In genomic region chr1:210369425-210369824, GRCh38 we compare ENCODE assay signal across 1 cellular context.
TF ChIP-seq lines count a peak whose summit lies in the region.

No MANE protein-coding gene starts in this region.

TF ChIP-seq in IMR-90, 13 proteins besides CTCF, POLR2A, EP300 and RAD21 (continued from another document):
- TF ChIP-seq MAZ (IDR thresholded peaks at IDR 0.05; ENCODE audit: borderline replicate concordance, low read depth, low read length) (no peak), MAFK (IDR thresholded peaks at IDR 0.05; ENCODE audit: low read depth, low read length) (no peak), RFX5 (IDR thresholded peaks at IDR 0.05; ENCODE audit: low read depth, low read length) (no peak)
